ENCODE assay signal across 16 cellular contexts in the genomic region with DNA sequence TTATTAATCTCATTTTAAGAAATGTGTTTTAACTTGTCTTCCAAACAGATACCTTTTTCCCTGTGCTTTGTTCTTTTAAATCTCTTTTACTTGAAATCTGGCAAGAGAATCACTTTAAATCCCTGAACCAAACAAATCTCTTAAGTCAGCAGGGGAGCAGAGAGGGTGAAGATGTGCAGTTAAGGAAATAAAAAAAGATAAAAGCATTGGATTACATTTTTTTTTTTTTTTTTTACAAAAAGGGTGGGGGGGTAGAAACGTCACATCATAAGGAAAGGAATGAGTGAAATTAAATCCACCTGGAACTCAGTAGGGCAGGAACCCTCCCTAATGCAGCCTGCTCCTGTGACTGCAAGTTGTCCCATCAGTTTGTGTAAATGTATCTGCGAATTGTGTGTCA. TPM values are rescaled to one million over a fixed set of nuclear protein-coding genes. Genes with fewer than 3 reads are reported as not detected.
A peak's percentile ranks its signal among the peaks of the same experiment; 100 is the strongest.
DNase-seq lines count a peak whose midpoint lies in the region; ATAC-seq and TF ChIP-seq lines count a peak whose summit lies in the region.
"Had no signal": no experiment of that assay in that cellular context is flagged by ENCODE, and none has a peak within 500 bp of the region (broad histone marks: within the 10 kb centered on the region; RNA-seq: fewer than 3 reads in every experiment).

No MANE protein-coding gene starts in this region.

- H2BK15ac ChIP-seq in H9 (ENCODE audit: low read depth, low read length) = no peak overlapping the region

- H3K9me3 ChIP-seq in H9 (ENCODE audit: control insufficient read depth, low read depth, low read length) = no peaks in the 10 kb centered on the region
- H3K9me3 ChIP-seq: vagina had no signal

- no peak overlapping the region for H3K27ac ChIP-seq in H9 (ENCODE audit: insufficient read length, low read depth, low read length)
- H3K27ac ChIP-seq in VCaP = peak overlapping the region; percentile 100

- H3K27me3 ChIP-seq in H9 (ENCODE audit: insufficient read depth, low read length) = peaks cover 87% of the 10 kb centered on the region

- H2BK12ac ChIP-seq in H9 (ENCODE audit: insufficient read length, low read depth, low read length) = no peak overlapping the region

- no peak overlapping the region for H3K18ac ChIP-seq in H9 (ENCODE audit: insufficient read length, low read depth, low read length)

- H4K20me1 ChIP-seq in H9 (ENCODE audit: control insufficient read depth, insufficient read depth, insufficient read length) = peaks cover 3% of the 10 kb centered on the region

- no peaks in the 10 kb centered on the region for H3K79me1 ChIP-seq in H9 (ENCODE audit: insufficient read depth, low read depth, low read length, poor library complexity, severe bottlenecking)

- H2AK5ac ChIP-seq in H9 (ENCODE audit: insufficient read length, low read length) = no peak overlapping the region

- no peaks in the 10 kb centered on the region; a peak in 2 of 5 replicates for H3K9me3 Mint-ChIP-seq in H9
- peaks cover 0 to 54% (median 7%) of the 10 kb centered on the region in 9 donors for H3K9me3 Mint-ChIP-seq in naive thymus-derived CD8-positive, alpha-beta T cell
- H3K9me3 Mint-ChIP-seq in stimulated activated memory B cell treated with anti-CD40 and anti-IgM and Interleukin-4, amounts not matched to agents 10 μg/mL and 1 μg/mL and 100 μg/mL, for 72 hours = no peaks in the 10 kb centered on the region

- H3K4me1 ChIP-seq in H9 (ENCODE audit: insufficient read depth, low read length) = no peaks in the 10 kb centered on the region

- WGBS in H9 (ENCODE audit: extremely low coverage, insufficient read length, low lambda C conversion rate) = no CpG with 5 or more reads among the region's 2 CpGs

- no peak overlapping the region for H4K91ac ChIP-seq in H9 (ENCODE audit: insufficient read length, low read depth, low read length)

- peaks cover 98% of the 10 kb centered on the region for H3K27me3 Mint-ChIP-seq in H9 (ENCODE audit: low read depth)
- peaks cover 42 to 88% (median 65%) of the 10 kb centered on the region in 5 donors for H3K27me3 Mint-ChIP-seq in naive thymus-derived CD8-positive, alpha-beta T cell
- H3K27me3 Mint-ChIP-seq in stimulated activated memory B cell treated with anti-CD40 and anti-IgM and Interleukin-4, amounts not matched to agents 10 μg/mL and 1 μg/mL and 100 μg/mL, for 72 hours = peaks cover 86% of the 10 kb centered on the region

- no peak overlapping the region for H3K56ac ChIP-seq in H9 (ENCODE audit: insufficient read length, low read depth, low read length)

- TF ChIP-seq CTCF in H9 (conservative IDR thresholded peaks at IDR 0.05) (no peak), VCaP (conservative IDR thresholded peaks at IDR 0.05) (no peak)

- H3K27ac Mint-ChIP-seq in H9 = no peak overlapping the region
- no peak overlapping the region for H3K27ac Mint-ChIP-seq in naive thymus-derived CD8-positive, alpha-beta T cell
- no peak overlapping the region for H3K27ac Mint-ChIP-seq in stimulated activated memory B cell treated with anti-CD40 and anti-IgM and Interleukin-4, amounts not matched to agents 10 μg/mL and 1 μg/mL and 100 μg/mL, for 72 hours

- no peaks in the 10 kb centered on the region for H3K79me2 ChIP-seq in H9 (ENCODE audit: insufficient read depth, low read length)

- H3K14ac ChIP-seq in H9 (ENCODE audit: insufficient read depth, low read length) = no peak overlapping the region

- no peak overlapping the region for H3K4me3 Mint-ChIP-seq in H9
- H3K4me3 Mint-ChIP-seq in naive thymus-derived CD8-positive, alpha-beta T cell = peak overlapping the region in 7 of 10 donors; percentile 18 to 76 (median 65)
- H3K4me3 Mint-ChIP-seq in stimulated activated memory B cell treated with anti-CD40 and anti-IgM and Interleukin-4, amounts not matched to agents 10 μg/mL and 1 μg/mL and 100 μg/mL, for 72 hours = no peak overlapping the region
- H3K4me3 Mint-ChIP-seq: activated CD8-positive, alpha-beta memory T cell treated with anti-CD3 and anti-CD28 coated beads, Interleukin-2, amount 10 ng/mL, durations not matched to agents 7 days and 5 days; activated naive CD4-positive, alpha-beta T cell treated with anti-CD3 and anti-CD28 coated beads, Interleukin-2, amount 10 ng/mL, durations not matched to agents 7 days and 5 days had no signal

- H3K4ac ChIP-seq in H9 (ENCODE audit: low read depth, low read length) = no peak overlapping the region

- no peak overlapping the region for H2BK5ac ChIP-seq in H9 (ENCODE audit: insufficient read length, low read length)

- H3K4me2 ChIP-seq in H9 (ENCODE audit: insufficient read depth, insufficient read length, low read length) = peak overlapping the region; percentile 52

- peaks cover 34 to 52% of the 10 kb centered on the region in 2 experiments for H3K4me1 Mint-ChIP-seq in H9
- H3K4me1 Mint-ChIP-seq in naive thymus-derived CD8-positive, alpha-beta T cell = peaks cover 13 to 49% (median 34%) of the 10 kb centered on the region in 4 donors
- peaks cover 9% of the 10 kb centered on the region for H3K4me1 Mint-ChIP-seq in stimulated activated memory B cell treated with anti-CD40 and anti-IgM and Interleukin-4, amounts not matched to agents 10 μg/mL and 1 μg/mL and 100 μg/mL, for 72 hours

- H3K36me3 Mint-ChIP-seq in H9 (ENCODE audit: insufficient read depth in 1 of 3, low read depth in 3 of 3) = no peaks in the 10 kb centered on the region; a peak in 2 of 7 replicates
- H3K36me3 Mint-ChIP-seq in naive thymus-derived CD8-positive, alpha-beta T cell = peaks cover 10 to 22% (median 22%) of the 10 kb centered on the region in 3 donors
- H3K36me3 Mint-ChIP-seq in stimulated activated memory B cell treated with anti-CD40 and anti-IgM and Interleukin-4, amounts not matched to agents 10 μg/mL and 1 μg/mL and 100 μg/mL, for 72 hours = no peaks in the 10 kb centered on the region

- no peak overlapping the region for H4K5ac ChIP-seq in H9 (ENCODE audit: insufficient read length, low read depth, low read length)

- POLR2A ChIA-PET in naive thymus-derived CD8-positive, alpha-beta T cell (lab: Charles Lee) = no interaction called here

- peaks cover 11% of the 10 kb centered on the region for H3K23me2 ChIP-seq in H9 (ENCODE audit: insufficient read length, low read depth, low read length, poor library complexity, severe bottlenecking)

- no peak overlapping the region for H4K8ac ChIP-seq in H9 (replicated peaks; ENCODE audit: insufficient read length, low read depth, low read length)

- H3K9ac ChIP-seq in H9 (ENCODE audit: extremely low read depth, insufficient read length, low read length) = no peak overlapping the region

- no peak overlapping the region for H2AFZ ChIP-seq in H9 (ENCODE audit: low read length)

- no peak overlapping the region for H3K23ac ChIP-seq in H9 (ENCODE audit: insufficient read length, low read depth, low read length)

- H2BK120ac ChIP-seq in H9 (ENCODE audit: low read depth, low read length, poor library complexity, severe bottlenecking) = no peak overlapping the region

- H3T11ph ChIP-seq in H9 (ENCODE audit: low read length) = no peak overlapping the region

- no peak for ATAC-seq in naive thymus-derived CD8-positive, alpha-beta T cell
- ATAC-seq in stimulated activated memory B cell treated with anti-CD40 and anti-IgM and Interleukin-4, amounts not matched to agents 10 μg/mL and 1 μg/mL and 100 μg/mL, for 72 hours = no peak
- ATAC-seq: activated CD8-positive, alpha-beta memory T cell treated with anti-CD3 and anti-CD28 coated beads, Interleukin-2, amount 10 ng/mL, durations not matched to agents 7 days and 5 days had no signal

- DNase-seq in NCI-H1092 treated with DMSO at 0.1 percent for 48 hours (lab: John Stamatoyannopoulos, UW) (peak; percentile 64), NCI-H1092 (lab: John Stamatoyannopoulos, UW) (no peak), H9 (no peak), SKM-1 treated with dmso at 0.1 percent for 144 hours (lab: John Stamatoyannopoulos, UW; ENCODE audit: unreplicated experiment) (no peak)
- no peak for DNase-seq in naive thymus-derived CD8-positive, alpha-beta T cell
- no peak for DNase-seq in activated naive CD4-positive, alpha-beta T cell (lab: John Stamatoyannopoulos, UW)
- DNase-seq: activated CD8-positive, alpha-beta memory T cell treated with anti-CD3 and anti-CD28 coated beads, Interleukin-2, amount 10 ng/mL, durations not matched to agents 7 days and 5 days; activated naive CD4-positive, alpha-beta T cell treated with anti-CD3 and anti-CD28 coated beads, Interleukin-2, amount 10 ng/mL, durations not matched to agents 7 days and 5 days; effector memory CD4-positive, alpha-beta T cell; occipital lobe; stimulated activated naive CD8-positive, alpha-beta T cell treated with anti-CD3 and anti-CD28 coated beads, Interleukin-15, Interleukin-2, amounts not matched to agents 100 U/mL and 50 U/mL, for 24 hours had no signal

- H2BK20ac ChIP-seq in H9 (ENCODE audit: low read depth, low read length, poor library complexity, severe bottlenecking) = no peak overlapping the region

RNA-seq across cellular contexts. Expression of a gene that starts 1.4 kb away (rescaled TPM):
- 0.24 and 0.33 TPM in 2 replicates for total RNA-seq in H9 (2021)
- total RNA-seq in naive thymus-derived CD8-positive, alpha-beta T cell = not detected
- not detected for polyA plus RNA-seq in naive thymus-derived CD8-positive, alpha-beta T cell
- total RNA-seq: activated CD8-positive, alpha-beta memory T cell treated with anti-CD3 and anti-CD28 coated beads, Interleukin-2, amount 10 ng/mL, durations not matched to agents 7 days and 5 days had no signal

RNA-seq across cellular contexts. Expression of a gene that starts 1.7 kb away (rescaled TPM):
- 0.07 and 0.31 TPM in 2 replicates for total RNA-seq in H9 (2021)
- total RNA-seq in naive thymus-derived CD8-positive, alpha-beta T cell = not detected
- polyA plus RNA-seq in naive thymus-derived CD8-positive, alpha-beta T cell = not detected
- total RNA-seq: activated CD8-positive, alpha-beta memory T cell treated with anti-CD3 and anti-CD28 coated beads, Interleukin-2, amount 10 ng/mL, durations not matched to agents 7 days and 5 days; fibroblast of villous mesenchyme; occipital lobe; skeletal muscle tissue had no signal

Comparison
In these comparisons a context has a peak if more than half of its experiments do, and no peak if none do; other contexts are left out.
1. H3K4me3 Mint-ChIP-seq: peak in naive thymus-derived CD8-positive, alpha-beta T cell (7 of 10); none in H9 (0 of 2) and stimulated activated memory B cell treated with anti-CD40 and anti-IgM and Interleukin-4, amounts not matched to agents 10 μg/mL and 1 μg/mL and 100 μg/mL, for 72 hours (single experiment).